ENCODE assay signal across 2 cellular contexts in genomic region chr2:101130081-101130480, GRCh38.
TF ChIP-seq lines count a peak whose summit lies in the region.

No MANE protein-coding gene starts in this region.

TF ChIP-seq in IMR-90, 13 proteins besides CTCF, POLR2A, EP300 and RAD21:
- TF ChIP-seq MAFK (IDR thresholded peaks at IDR 0.05; ENCODE audit: low read depth, low read length) = no peak
- no peak for TF ChIP-seq NFE2L2 (IDR thresholded peaks at IDR 0.05; ENCODE audit: low read depth, low read length)
- no peak for TF ChIP-seq RFX5 (IDR thresholded peaks at IDR 0.05; ENCODE audit: low read depth, low read length)
- TF ChIP-seq RCOR1 (IDR thresholded peaks at IDR 0.05; ENCODE audit: insufficient replicate concordance, low read length) = no peak
- TF ChIP-seq BHLHE40 (IDR thresholded peaks at IDR 0.05; ENCODE audit: low read depth, low read length) = no peak
- no peak for TF ChIP-seq USF2 (IDR thresholded peaks at IDR 0.05; ENCODE audit: low read depth, low read length)
- TF ChIP-seq ELK1 (IDR thresholded peaks at IDR 0.05; ENCODE audit: borderline replicate concordance, low read depth, low read length) = no peak
- no peak for TF ChIP-seq CHD1 (IDR thresholded peaks at IDR 0.05; ENCODE audit: low read depth, low read length)
- no peak for TF ChIP-seq SMC3 (IDR thresholded peaks at IDR 0.05; ENCODE audit: low read depth, low read length)
- no peak for TF ChIP-seq FOS (IDR thresholded peaks at IDR 0.05; ENCODE audit: low read depth, low read length)
- no peak for TF ChIP-seq MXI1 (IDR thresholded peaks at IDR 0.05; ENCODE audit: borderline replicate concordance, low read depth, low read length)
- TF ChIP-seq MAZ (IDR thresholded peaks at IDR 0.05; ENCODE audit: borderline replicate concordance, low read depth, low read length) = no peak
- no peak for TF ChIP-seq CEBPB (IDR thresholded peaks at IDR 0.05; ENCODE audit: low read depth, low read length)

TF ChIP-seq in WTC11, 78 proteins besides CTCF, POLR2A, EP300 and RAD21:
- TF ChIP-seq GABPB1 (CRISPR knock-in tag; IDR thresholded peaks at IDR 0.05) (no peak), TP53 (CRISPR knock-in tag; IDR thresholded peaks at IDR 0.05) (no peak), CBFB (CRISPR knock-in tag; IDR thresholded peaks at IDR 0.05; ENCODE audit: low read depth) (no peak), FOXK1 (CRISPR knock-in tag; IDR thresholded peaks at IDR 0.05) (no peak), NR1H2 (CRISPR knock-in tag; IDR thresholded peaks at IDR 0.05) (no peak), ATF3 (CRISPR knock-in tag; conservative IDR thresholded peaks at IDR 0.05) (no peak), FOXJ3 (CRISPR knock-in tag; IDR thresholded peaks at IDR 0.05; ENCODE audit: borderline replicate concordance) (no peak), ZNF423 (CRISPR knock-in tag; IDR thresholded peaks at IDR 0.05) (no peak), SMAD3 (CRISPR knock-in tag; IDR thresholded peaks at IDR 0.05; ENCODE audit: borderline replicate concordance) (no peak), ERG (CRISPR knock-in tag; IDR thresholded peaks at IDR 0.05) (no peak), MYBL2 (CRISPR knock-in tag; IDR thresholded peaks at IDR 0.05) (no peak), ZSCAN18 (CRISPR knock-in tag; IDR thresholded peaks at IDR 0.05) (no peak), USF1 (CRISPR knock-in tag; IDR thresholded peaks at IDR 0.05) (no peak)
TF ChIP-seq in WTC11: peak in this region for 0.
